In genomic region chr19:40038047-40038446, GRCh38 we compare ENCODE assay signal across 3 cellular contexts. TPM values are rescaled to one million over a fixed set of nuclear protein-coding genes. Genes with fewer than 3 reads are reported as not detected.
DNase-seq lines count a peak whose midpoint lies in the region; ATAC-seq and TF ChIP-seq lines count a peak whose summit lies in the region.
"Not testable (repeated sequence)": the region's sequence is repeated elsewhere in the genome, so short reads cannot be mapped to it uniquely, and the experiment has no call there.

No MANE protein-coding gene starts in this region.

- TF ChIP-seq CTCF in Calu3 (IDR thresholded peaks at IDR 0.05; ENCODE audit: unreplicated experiment); HEK293 (tag by site-specific recombination; IDR thresholded peaks at IDR 0.05): not testable (repeated sequence)
- TF ChIP-seq CTCF in Panc1 (IDR thresholded peaks at IDR 0.05) = peak; percentile 32; the same call in 1 of the 2 replicates

- peaks cover 19% of the 10 kb centered on the region for H3K9me3 Mint-ChIP-seq in Calu3 (ENCODE audit: low read depth, unreplicated experiment)

- not testable (repeated sequence) for H3K4me1 Mint-ChIP-seq in Calu3 (ENCODE audit: low read depth, unreplicated experiment)

- in situ Hi-C loops in Panc1 (cut with HindIII; ENCODE audit: low pct_unique_long_range_greater_than_20kb, low sequenced_read_pairs) = loop anchor here (5.0 kb wide), 2 partner anchors 66 to 101 kb away; partner anchors contain the start of gene PSMC4

- H3K4me3 Mint-ChIP-seq in Calu3 (ENCODE audit: low read depth, unreplicated experiment) = not testable (repeated sequence)

- BruUV-seq in Calu3 (replicated peaks; lab: Mats Ljungman, UMichigan); Panc1 (replicated peaks; lab: Mats Ljungman, UMichigan): not testable (repeated sequence)

- not testable (repeated sequence) for H3K27me3 ChIP-seq in Panc1 (ENCODE audit: control insufficient read depth, insufficient read depth, low read length)

- ATAC-seq in Panc1 = not testable (repeated sequence)

- intact Hi-C loops in Calu3 (cut with micrococcal nuclease; ENCODE audit: unreplicated experiment); Panc1 (cut with micrococcal nuclease; ENCODE audit: unreplicated experiment): not testable (repeated sequence)

- H3K27ac ChIP-seq in HEK293 (ENCODE audit: extremely low read depth, low read depth, low read length); Panc1 (ENCODE audit: low read length): not testable (repeated sequence)

- peak overlapping the region; percentile 33 for H3K27ac Mint-ChIP-seq in Calu3 (ENCODE audit: unreplicated experiment)

- not testable (repeated sequence) for H3K36me3 Mint-ChIP-seq in Calu3 (ENCODE audit: insufficient read depth, unreplicated experiment)

- POLR2A ChIA-PET in HEK293 (lab: Yijun Ruan, JAX); Panc1 (lab: Charles Lee): not testable (repeated sequence)

- H3K4me3 ChIP-seq in HEK293 (ENCODE audit: low read depth, low read length); Panc1 (ENCODE audit: low read depth in 2 of 2, low read length in 2 of 2): not testable (repeated sequence)

- peaks cover 0 to 22% of the 10 kb centered on the region in 2 experiments; a peak in 2 of 3 replicates for H3K36me3 ChIP-seq in HEK293 (ENCODE audit: control insufficient read depth in 2 of 2, insufficient read depth in 1 of 2, low read length in 2 of 2)
- H3K36me3 ChIP-seq in Panc1 (ENCODE audit: control insufficient read depth, insufficient read depth, low read length) = not testable (repeated sequence)

- DNase-seq in Calu3; Panc1 (ENCODE audit: low read depth, low spot score): not testable (repeated sequence)

- not testable (repeated sequence) for H3K27me3 Mint-ChIP-seq in Calu3 (ENCODE audit: unreplicated experiment)

- CTCF ChIA-PET in Calu3 (lab: Charles Lee); HEK293 (lab: Yijun Ruan, JAX); Panc1 (lab: Charles Lee): not testable (repeated sequence)

- peaks cover 38% of the 10 kb centered on the region for H3K9me3 ChIP-seq in HEK293 (ENCODE audit: control insufficient read depth, insufficient read depth, low read depth, low read length)
- H3K9me3 ChIP-seq in Panc1 (ENCODE audit: control insufficient read depth, insufficient read depth, low read depth, low read length) = peaks cover 47% of the 10 kb centered on the region

- not testable (repeated sequence) for H3K4me1 ChIP-seq in HEK293 (ENCODE audit: control insufficient read depth, insufficient read depth, low read length); Panc1 (ENCODE audit: control insufficient read depth, insufficient read depth, low read length)

TF ChIP-seq in HEK293, 187 proteins besides CTCF, POLR2A, EP300 and RAD21:
- TF ChIP-seq ZNF280D (tag by site-specific recombination; IDR thresholded peaks at IDR 0.05) (peak; percentile 78; the same call in 1 of the 2 replicates), ZNF146 (tag by site-specific recombination; IDR thresholded peaks at IDR 0.05) (peak; percentile 92)

RNA-seq across cellular contexts. Expression of gene ZNF780B, which starts 18.0 kb away (rescaled TPM):
- total RNA-seq in Calu3 (2022) (30.2 and 37.8 TPM in 2 replicates), Panc1 (2021; ENCODE audit: unreplicated experiment) (237 TPM)
- polyA plus RNA-seq in Panc1 (2012; ENCODE audit: insufficient read length) = 49.1 TPM

RNA-seq across cellular contexts. Expression of gene ZNF546, which starts 41.2 kb away (rescaled TPM):
- total RNA-seq in Calu3 (2022) = 4.7 and 5.7 TPM in 2 replicates
- total RNA-seq in Panc1 (2021; ENCODE audit: unreplicated experiment) = 68.4 TPM
- polyA plus RNA-seq in Panc1 (2012; ENCODE audit: insufficient read length) = 17.2 TPM

RNA-seq across cellular contexts. Expression of gene ZNF780A, which starts 52.7 kb away (rescaled TPM):
- total RNA-seq in Calu3 (2022) (32.6 and 34.2 TPM in 2 replicates), Panc1 (2021; ENCODE audit: unreplicated experiment) (251 TPM)
- 125 TPM for polyA plus RNA-seq in Panc1 (2012; ENCODE audit: insufficient read length)

Comparison
In these comparisons a context has a peak if more than half of its experiments do, and no peak if none do; other contexts are left out.
1. RNA of gene ZNF546, which starts 41.2 kb away (total RNA-seq): 68.4 TPM in Panc1 (single experiment); 4.7 to 5.7 TPM in Calu3; every median in the first group is over 10 times any median in the second.